Comparison of ENCODE assay signal across 16 cellular contexts in the genomic region with DNA sequence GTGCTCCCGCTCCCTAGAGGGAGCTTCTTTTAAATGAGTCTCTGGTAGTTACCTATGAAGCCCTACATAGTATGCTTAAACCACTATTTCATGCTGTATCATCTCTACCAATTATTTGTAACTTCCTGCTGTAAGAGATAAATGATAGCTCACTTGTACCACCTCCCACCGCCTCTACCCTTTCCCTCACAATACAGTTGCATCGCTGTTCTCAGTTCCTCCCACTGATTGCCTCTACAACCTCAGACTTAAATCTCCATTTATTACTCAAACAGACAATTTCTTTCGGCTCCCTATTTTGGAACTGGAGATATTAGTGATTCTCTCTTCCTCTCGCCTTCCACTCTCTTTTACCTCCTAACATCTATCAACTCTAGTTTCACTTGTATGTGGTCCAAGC.
DNase-seq lines count a peak whose midpoint lies in the region; ATAC-seq and TF ChIP-seq lines count a peak whose summit lies in the region.
"Had no signal": no experiment of that assay in that cellular context is flagged by ENCODE, and none has a peak within 500 bp of the region (broad histone marks: within the 10 kb centered on the region; RNA-seq: fewer than 3 reads in every experiment).

No MANE protein-coding gene starts in this region.

- no peak overlapping the region for H3K4me3 Mint-ChIP-seq in progenitor cell of endocrine pancreas (ENCODE audit: low read depth)
- H3K4me3 Mint-ChIP-seq: B cell; CD4-positive, alpha-beta T cell; HFFc6 had no signal

- no peak overlapping the region for H4K12ac ChIP-seq in trophoblast cell (ENCODE audit: low read depth, low read length)

- no peak for TF ChIP-seq EP300 in stomach (IDR thresholded peaks at IDR 0.05)

- H3K36me3 ChIP-seq in cardiac muscle cell, result no peaks in the 10 kb centered on the region
- H3K36me3 ChIP-seq in trophoblast cell (ENCODE audit: control insufficient read depth in 1 of 2, insufficient read depth in 2 of 2, low read length in 2 of 2), result no peaks in the 10 kb centered on the region
- H3K36me3 ChIP-seq in stomach, result no peaks in the 10 kb centered on the region
- H3K36me3 ChIP-seq: HAP-1 had no signal

- no peaks in the 10 kb centered on the region for H3K36me3 Mint-ChIP-seq in progenitor cell of endocrine pancreas (ENCODE audit: insufficient read depth)

- intact Hi-C loops in left ventricle myocardium superior (cut with micrococcal nuclease) (no loop called here), stomach (cut with DNase I; ENCODE audit: low total_unique reads) (no loop called here)

- H3K23ac ChIP-seq in trophoblast cell (ENCODE audit: low read length), result no peak overlapping the region

- ATAC-seq in left ventricle myocardium superior, result no peak
- ATAC-seq: HepG2 had no signal

- DNase-seq in cardiac muscle cell (ENCODE audit: low read depth in 1 of 2, low spot score in 1 of 2) (no peak), left ventricle myocardium superior (no peak), OCI-M1 (lab: John Stamatoyannopoulos, UW) (peak; percentile 55), trophoblast cell (no peak), progenitor cell of endocrine pancreas (ENCODE audit: low spot score, unreplicated experiment) (no peak), NCI-H2107 (lab: John Stamatoyannopoulos, UW) (no peak), stomach (no peak)
- DNase-seq: C1 segment of cervical spinal cord; Calu3; CD4-positive, alpha-beta T cell; DMS 273 treated with DMSO at 0.1 percent for 48 hours; GOT3; HFFc6 had no signal

- no peaks in the 10 kb centered on the region for H3K27me3 ChIP-seq in cardiac muscle cell
- H3K27me3 ChIP-seq in trophoblast cell (ENCODE audit: insufficient read depth, low read length), result no peaks in the 10 kb centered on the region
- no peaks in the 10 kb centered on the region for H3K27me3 ChIP-seq in stomach

- H3K27me3 Mint-ChIP-seq in progenitor cell of endocrine pancreas, result peaks cover 4% of the 10 kb centered on the region
- H3K27me3 Mint-ChIP-seq: B cell; CD4-positive, alpha-beta T cell had no signal

- H3K79me2 ChIP-seq in trophoblast cell (ENCODE audit: control insufficient read depth, insufficient read depth, low read length, poor library complexity), result peaks cover 2% of the 10 kb centered on the region

- TF ChIP-seq POLR2A in stomach (IDR thresholded peaks at IDR 0.05), result no peak

- no CpG with 5 or more reads among the region's 5 CpGs for WGBS in trophoblast cell (ENCODE audit: extremely low coverage, insufficient coverage, insufficient read length)
- 83 to 88% (median 86%) methylated on average over 5 of the region's 5 CpGs for WGBS in stomach, 5 donors

- H3K4ac ChIP-seq in trophoblast cell (ENCODE audit: low read depth, low read length), result no peak overlapping the region

- H3K14ac ChIP-seq in trophoblast cell (ENCODE audit: low read length), result no peak overlapping the region

- peaks cover 7% of the 10 kb centered on the region for H3K9me3 Mint-ChIP-seq in progenitor cell of endocrine pancreas (ENCODE audit: low read depth)
- H3K9me3 Mint-ChIP-seq: CD4-positive, alpha-beta T cell; HFFc6 had no signal

- TF ChIP-seq CTCF in cardiac muscle cell (IDR thresholded peaks at IDR 0.05; ENCODE audit: low read depth, low read length), result no peak
- TF ChIP-seq CTCF in progenitor cell of endocrine pancreas (IDR thresholded peaks at IDR 0.05; ENCODE audit: unreplicated experiment), result no peak
- no peak for TF ChIP-seq CTCF in stomach (IDR thresholded peaks at IDR 0.05)

- H3K4me3 ChIP-seq in cardiac muscle cell, result no peak overlapping the region
- no peak overlapping the region for H3K4me3 ChIP-seq in trophoblast cell (ENCODE audit: low read depth, low read length)
- no peak overlapping the region for H3K4me3 ChIP-seq in stomach
- H3K4me3 ChIP-seq: HAP-1 had no signal

- no peak overlapping the region for H3K27ac Mint-ChIP-seq in progenitor cell of endocrine pancreas
- H3K27ac Mint-ChIP-seq: B cell; CD4-positive, alpha-beta T cell; HFFc6 had no signal

- H3K4me1 ChIP-seq in cardiac muscle cell (ENCODE audit: low read depth) (peaks cover 19% of the 10 kb centered on the region), trophoblast cell (ENCODE audit: control insufficient read depth in 1 of 2, insufficient read depth in 2 of 2, low read length in 2 of 2) (peaks cover 9 to 13% of the 10 kb centered on the region in 2 experiments), stomach (no peaks in the 10 kb centered on the region)
- H3K4me1 ChIP-seq: HAP-1 had no signal

- H2AK5ac ChIP-seq in trophoblast cell (ENCODE audit: low read length), result no peak overlapping the region

- peak overlapping the region; percentile 84 for H3K27ac ChIP-seq in cardiac muscle cell
- H3K27ac ChIP-seq in trophoblast cell (ENCODE audit: low read depth, low read length), result peak overlapping the region; percentile 48
- no peak overlapping the region for H3K27ac ChIP-seq in stomach

- peak overlapping the region; percentile 81 for H4K91ac ChIP-seq in trophoblast cell (ENCODE audit: low read depth, low read length)

- H3K4me2 ChIP-seq in trophoblast cell (ENCODE audit: low read length), result no peak overlapping the region

- peak overlapping the region; percentile 92 for H2BK120ac ChIP-seq in trophoblast cell (ENCODE audit: insufficient read depth, low read length, poor library complexity)

- H3K4me1 Mint-ChIP-seq in progenitor cell of endocrine pancreas (ENCODE audit: low read depth), result no peaks in the 10 kb centered on the region

- peak overlapping the region; percentile 95 for H2BK12ac ChIP-seq in trophoblast cell (ENCODE audit: low read length)

- H3K9me3 ChIP-seq in cardiac muscle cell (ENCODE audit: low read depth), result no peaks in the 10 kb centered on the region
- H3K9me3 ChIP-seq in trophoblast cell (ENCODE audit: insufficient read depth, low read depth, low read length), result peaks cover 1% of the 10 kb centered on the region
- H3K9me3 ChIP-seq in stomach, result no peaks in the 10 kb centered on the region
- H3K9me3 ChIP-seq: HAP-1 had no signal

- H3K9ac ChIP-seq in trophoblast cell (ENCODE audit: low read length), result no peak overlapping the region

- no peak overlapping the region for H4K8ac ChIP-seq in trophoblast cell (ENCODE audit: low read depth, low read length)

- peak overlapping the region; percentile 57 for H2BK5ac ChIP-seq in trophoblast cell (ENCODE audit: low read depth, low read length, poor library complexity)

- H3K18ac ChIP-seq in trophoblast cell (ENCODE audit: low read length), result no peak overlapping the region

- no peak overlapping the region for H2AFZ ChIP-seq in trophoblast cell (ENCODE audit: insufficient read depth, low read length, poor library complexity)

- H3K79me1 ChIP-seq in trophoblast cell (ENCODE audit: low read length), result peaks cover 29% of the 10 kb centered on the region

Comparison
In these comparisons a context has a peak if more than half of its experiments do, and no peak if none do; other contexts are left out.
1. H3K27ac ChIP-seq: peak in cardiac muscle cell (single experiment) and trophoblast cell (single experiment); none in stomach (0 of 5).